In genomic region chr5:80141147-80141671, GRCh38 we compare ENCODE assay signal across 8 cellular contexts.
DNase-seq lines count a peak whose midpoint lies in the region; ATAC-seq, FAIRE-seq and TF ChIP-seq lines count a peak whose summit lies in the region.

No MANE protein-coding gene starts in this region.

- H3K27ac ChIP-seq in A673 (ENCODE audit: low read depth, low read length, poor library complexity, severe bottlenecking) (peak overlapping the region; percentile 47), vagina (peak overlapping the region; percentile 73)

- CTCF ChIA-PET in A673 (lab: Charles Lee): no interaction called here

- H3K27me3 ChIP-seq in A673 (replicated peaks; ENCODE audit: insufficient read depth, low read depth, low read length, poor library complexity): no peaks in the 10 kb centered on the region
- no peaks in the 10 kb centered on the region for H3K27me3 ChIP-seq in vagina

- H3K4me3 ChIP-seq in A673 (ENCODE audit: low read depth, low read length, poor library complexity, severe bottlenecking) (no peak overlapping the region), vagina (no peak overlapping the region)

- H3K4me1 ChIP-seq in A673 (ENCODE audit: insufficient read depth, low read length, poor library complexity, severe bottlenecking) (peaks cover 17% of the 10 kb centered on the region), vagina (peaks cover 22% of the 10 kb centered on the region)

- H3K9me3 ChIP-seq in A673 (ENCODE audit: low read depth, low read length, poor library complexity, severe bottlenecking) (no peaks in the 10 kb centered on the region), vagina (no peaks in the 10 kb centered on the region)

- no peak for DNase-seq in A673 (ENCODE audit: low spot score)
- peak; percentile 84 to 87 for DNase-seq in NOMO-1 (lab: John Stamatoyannopoulos, UW; ENCODE audit: unreplicated experiment in 2 of 2)
- peak; percentile 82 for DNase-seq in ecto neural progenitor cell (ENCODE audit: low spot score)
- peak; percentile 35 for DNase-seq in midbrain (lab: John Stamatoyannopoulos, UW)
- peak in 1 of 2 donors; percentile 93 for DNase-seq in vagina (ENCODE audit: extremely low spot score in 2 of 2)
- no peak for DNase-seq in OCI-M2 (lab: John Stamatoyannopoulos, UW; ENCODE audit: unreplicated experiment)
- no peak for DNase-seq in RCC 7860 (ENCODE audit: low spot score)

- intact Hi-C loops in A673 (cut with micrococcal nuclease; ENCODE audit: unreplicated experiment): no loop called here
- intact Hi-C loops in vagina (cut with DNase I): loop anchor here (5.0 kb wide), 1 partner anchor 116 kb away; the partner anchor contains the start of gene SERINC5

- H3K36me3 ChIP-seq in A673 (ENCODE audit: insufficient read depth, low read length, poor library complexity, severe bottlenecking) (no peaks in the 10 kb centered on the region), vagina (peaks cover 0 to 24% of the 10 kb centered on the region in 2 donors)

- POLR2A ChIA-PET in A673 (lab: Charles Lee; ENCODE audit: low non-redundant PET): no interaction called here

- TF ChIP-seq POLR2A in vagina (IDR thresholded peaks at IDR 0.05): no peak

- no peak for ATAC-seq in HG03469 (IDR thresholded peaks at IDR 0.05; ENCODE audit: unreplicated experiment)

- BruUV-seq in A673 (replicated peaks; lab: Mats Ljungman, UMichigan): no TSS peak

- no peak for TF ChIP-seq CTCF in A673 (conservative IDR thresholded peaks at IDR 0.05; ENCODE audit: low read depth, low read length)
- TF ChIP-seq CTCF in vagina (IDR thresholded peaks at IDR 0.05): no peak

- FAIRE-seq in RCC 7860 (lab: Jason Lieb, UNC): no peak

Comparison
In these comparisons a context has a peak if more than half of its experiments do, and no peak if none do; other contexts are left out.
1. DNase-seq: peak in NOMO-1 (2 of 2), ecto neural progenitor cell (single experiment) and midbrain (single experiment); none in A673 (single experiment), OCI-M2 (single experiment) and RCC 7860 (single experiment).